Comparison of ENCODE assay signal across 16 cellular contexts in genomic region chr2:142741764-142742269, GRCh38.
A peak's percentile ranks its signal among the peaks of the same experiment; 100 is the strongest.
DNase-seq lines count a peak whose midpoint lies in the region; ATAC-seq, FAIRE-seq and TF ChIP-seq lines count a peak whose summit lies in the region.
"Had no signal": no experiment of that assay in that cellular context is flagged by ENCODE, and none has a peak within 500 bp of the region (broad histone marks: within the 10 kb centered on the region; RNA-seq: fewer than 3 reads in every experiment).

No MANE protein-coding gene starts in this region.

- no peak for TF ChIP-seq POLR2A in A549 (IDR thresholded peaks at IDR 0.05; ENCODE audit: low read length)

- H3K27ac ChIP-seq in A549, result peak overlapping the region; percentile 22 to 72; a peak in 4 of 6 replicates
- no peak overlapping the region for H3K27ac ChIP-seq in smooth muscle cell (ENCODE audit: low read depth)
- H3K27ac ChIP-seq: cardiac muscle cell, KMS-11 had no signal

- H3K4me1 ChIP-seq in A549, result peaks cover 8% of the 10 kb centered on the region; the same call in 2 of the 3 replicates
- H3K4me1 ChIP-seq in smooth muscle cell (ENCODE audit: low read depth), result no peaks in the 10 kb centered on the region

- no peak for TF ChIP-seq EP300 in A549 (IDR thresholded peaks at IDR 0.05)

- H4K20me1 ChIP-seq in smooth muscle cell (ENCODE audit: low read depth), result no peaks in the 10 kb centered on the region

- no peak overlapping the region for H2AFZ ChIP-seq in smooth muscle cell (ENCODE audit: low read depth)

- no peaks in the 10 kb centered on the region for H3K79me2 ChIP-seq in smooth muscle cell (ENCODE audit: low read depth)

- no peak overlapping the region for H3K9ac ChIP-seq in smooth muscle cell (ENCODE audit: low read depth)
- H3K9ac ChIP-seq: KMS-11 had no signal

- H3K27me3 ChIP-seq in smooth muscle cell (ENCODE audit: low read depth), result no peaks in the 10 kb centered on the region
- H3K27me3 ChIP-seq: cardiac muscle cell had no signal

- no peaks in the 10 kb centered on the region for H3F3A ChIP-seq in smooth muscle cell (ENCODE audit: low read depth)

- peak; percentile 43 to 69; a peak in 4 of 6 replicates for ATAC-seq in A549
- peak; percentile 63 for ATAC-seq in GM18867 (IDR thresholded peaks at IDR 0.05; ENCODE audit: unreplicated experiment)
- ATAC-seq in HG02610 (IDR thresholded peaks at IDR 0.05; ENCODE audit: unreplicated experiment), result peak; percentile 87
- peak; percentile 88 for ATAC-seq in HG03439 (IDR thresholded peaks at IDR 0.05; ENCODE audit: unreplicated experiment)
- ATAC-seq: T-helper 17 cell had no signal

- FAIRE-seq in A549 (lab: Jason Lieb, UNC) (no peak), urothelium cell line (lab: Jason Lieb, UNC) (no peak)
- FAIRE-seq: D721Med had no signal

- H3K9me3 ChIP-seq in A549, result peaks cover 15% of the 10 kb centered on the region
- no peaks in the 10 kb centered on the region for H3K9me3 ChIP-seq in smooth muscle cell (replicated peaks; ENCODE audit: low read depth)

- TF ChIP-seq CTCF in A549 (IDR thresholded peaks at IDR 0.05), result no peak
- no peak for TF ChIP-seq CTCF in smooth muscle cell (IDR thresholded peaks at IDR 0.05; ENCODE audit: borderline replicate concordance, insufficient read depth, poor library complexity, severe bottlenecking)

- no peaks in the 10 kb centered on the region for H3K36me3 ChIP-seq in smooth muscle cell (ENCODE audit: low read depth)
- H3K36me3 ChIP-seq: cardiac muscle cell had no signal

- H3K4me2 ChIP-seq in A549, result no peak overlapping the region; the same call in 2 of the 3 replicates
- no peak overlapping the region for H3K4me2 ChIP-seq in smooth muscle cell
- H3K4me2 ChIP-seq: KMS-11 had no signal

- H3K4me3 ChIP-seq in A549, result no peak overlapping the region
- H3K4me3 ChIP-seq in smooth muscle cell, result no peak overlapping the region
- H3K4me3 ChIP-seq: cardiac muscle cell had no signal

- 73% methylated on average over 2 of the region's 2 CpGs for WGBS in A549 (ENCODE audit: missing lambda C conversion rate)
- WGBS in smooth muscle cell (ENCODE audit: low lambda C conversion rate), result 95% methylated on average over 2 of the region's 2 CpGs

- POLR2A ChIA-PET in A549 (lab: Yijun Ruan, JAX), result no interaction called here

- TF ChIP-seq RAD21 in A549 (conservative IDR thresholded peaks at IDR 0.05 in 1 of 2, IDR thresholded peaks at IDR 0.05 in 1 of 2), result no peak

- CTCF ChIA-PET in A549 (lab: Yijun Ruan, JAX), result interaction anchor here (1.1 to 1.7 kb wide), 2 partner anchors 14 to 73 kb away, joined by 3 to 6 read pairs; no protein-coding TSS in a partner anchor

- DNase-seq in A549 (ENCODE audit: low read depth in 1 of 2, low spot score in 1 of 2) (no peak), HPDE6-E6E7 (ENCODE audit: extremely low spot score) (no peak), smooth muscle cell (lab: John Stamatoyannopoulos, UW; ENCODE audit: unreplicated experiment) (no peak), urothelium cell line (ENCODE audit: low spot score) (no peak)
- DNase-seq in stimulated activated CD8-positive, alpha-beta memory T cell treated with anti-CD3 and anti-CD28 coated beads, Interleukin-4, amount 100 ng/mL, for 48 hours, result no peak
- DNase-seq: activated CD4-positive, alpha-beta memory T cell treated with anti-CD3 and anti-CD28 coated beads, Interleukin-2, amount 10 ng/mL, durations not matched to agents 7 days and 5 days; NCI-H1436; NCI-H524; RPMI8226; T-helper 17 cell had no signal

TF ChIP-seq in A549, 52 proteins besides CTCF, POLR2A, EP300 and RAD21:
- TF ChIP-seq HOXB5 (CRISPR knock-in tag; IDR thresholded peaks at IDR 0.05) (no peak), ZSCAN20 (CRISPR knock-in tag; IDR thresholded peaks at IDR 0.05) (no peak), NFE2L2 (conservative IDR thresholded peaks at IDR 0.05; ENCODE audit: low read length) (no peak), MYC (IDR thresholded peaks at IDR 0.05; ENCODE audit: borderline replicate concordance, low read length) (no peak), FOSB (CRISPR knock-in tag; IDR thresholded peaks at IDR 0.05) (no peak)
